11 cellular contexts compared by ENCODE assay signal in the genomic region with DNA sequence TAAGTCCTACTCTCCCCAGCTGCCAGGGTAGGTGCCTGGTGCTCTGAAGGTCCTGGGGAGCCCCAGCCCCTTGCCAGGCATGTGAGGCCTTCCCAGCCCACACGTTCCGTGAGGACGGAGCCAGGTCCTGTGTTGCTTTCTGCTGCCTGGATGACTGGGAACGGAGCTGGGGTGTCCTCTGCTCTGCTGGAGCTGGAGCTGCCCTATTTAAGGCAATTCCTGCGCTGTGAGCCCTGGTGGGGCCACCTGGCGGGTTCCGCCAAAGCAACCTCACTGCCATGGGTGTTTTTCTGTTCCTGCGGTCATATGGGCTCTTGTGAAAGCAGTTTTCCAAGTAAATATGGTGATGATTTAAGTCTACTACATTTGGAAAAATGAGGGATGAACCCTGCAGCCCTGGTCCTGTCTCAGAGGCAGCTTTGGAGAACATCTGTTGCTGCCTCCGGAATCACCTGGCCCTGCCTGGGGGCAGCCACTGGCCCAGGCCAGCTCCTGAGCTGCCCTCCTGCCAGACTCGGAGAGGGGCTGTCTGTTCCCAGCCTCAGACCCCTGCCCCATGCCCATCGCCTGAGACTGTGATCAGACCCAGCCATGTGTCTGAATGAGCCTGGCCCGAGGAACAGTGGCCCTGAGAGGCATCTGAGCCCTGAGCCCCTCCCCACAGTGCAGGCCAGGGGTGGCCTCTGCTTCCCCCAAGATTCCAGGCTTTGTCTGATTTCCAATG. TPM values are rescaled to one million over a fixed set of nuclear protein-coding genes. Genes with fewer than 3 reads are reported as not detected.
DNase-seq lines count a peak whose midpoint lies in the region; TF ChIP-seq lines count a peak whose summit lies in the region.
"Had no signal": no experiment of that assay in that cellular context is flagged by ENCODE, and none has a peak within 500 bp of the region (broad histone marks: within the 10 kb centered on the region; RNA-seq: fewer than 3 reads in every experiment).

No MANE protein-coding gene starts in this region.

- no peaks in the 10 kb centered on the region for H3K4me1 Mint-ChIP-seq in glutamatergic neuron (ENCODE audit: low read depth, unreplicated experiment)

- H3K27ac Mint-ChIP-seq in glutamatergic neuron (ENCODE audit: unreplicated experiment): no peak overlapping the region

- H3K9me3 ChIP-seq in NT2/D1 (ENCODE audit: insufficient read depth, low read length): no peaks in the 10 kb centered on the region
- no peaks in the 10 kb centered on the region for H3K9me3 ChIP-seq in skeletal muscle satellite cell (replicated peaks; ENCODE audit: low read length)

- peaks cover 5% of the 10 kb centered on the region for H3K9me3 Mint-ChIP-seq in glutamatergic neuron (ENCODE audit: unreplicated experiment)

- no peaks in the 10 kb centered on the region for H3K27me3 ChIP-seq in GM06990 (replicated peaks; ENCODE audit: control insufficient read depth, insufficient read depth, low read length)
- H3K27me3 ChIP-seq in NT2/D1 (ENCODE audit: insufficient read depth, insufficient read length): peaks cover 25% of the 10 kb centered on the region
- H3K27me3 ChIP-seq in skeletal muscle satellite cell (ENCODE audit: control insufficient read depth, insufficient read depth, low read length): peaks cover 13% of the 10 kb centered on the region

- no peak overlapping the region for H3K4me3 Mint-ChIP-seq in glutamatergic neuron (ENCODE audit: unreplicated experiment)

- H3K4me3 ChIP-seq in GM06990 (replicated peaks; ENCODE audit: low read depth, low read length) (no peak overlapping the region), NT2/D1 (ENCODE audit: insufficient read length, low read depth) (peak overlapping the region; percentile 9), skeletal muscle satellite cell (ENCODE audit: low read length) (no peak overlapping the region)

- no peaks in the 10 kb centered on the region for H3K36me3 Mint-ChIP-seq in glutamatergic neuron (ENCODE audit: unreplicated experiment)

- H3K36me3 ChIP-seq in GM06990 (ENCODE audit: control insufficient read depth, insufficient read depth, low read length) (no peaks in the 10 kb centered on the region), NT2/D1 (ENCODE audit: insufficient read depth, insufficient read length, low read length) (no peaks in the 10 kb centered on the region), skeletal muscle satellite cell (ENCODE audit: insufficient read depth, low read length) (no peaks in the 10 kb centered on the region)

- H3K9ac ChIP-seq in NT2/D1 (ENCODE audit: insufficient read length, low read depth) (peak overlapping the region; percentile 87), skeletal muscle satellite cell (ENCODE audit: low read depth, low read length) (peak overlapping the region; percentile 65)

- H3K4me1 ChIP-seq in NT2/D1 (ENCODE audit: insufficient read depth, insufficient read length) (peaks cover 43% of the 10 kb centered on the region), skeletal muscle satellite cell (ENCODE audit: control insufficient read depth, insufficient read depth, low read length) (peaks cover 69% of the 10 kb centered on the region)

- peaks cover 18% of the 10 kb centered on the region for H3K27me3 Mint-ChIP-seq in glutamatergic neuron (ENCODE audit: unreplicated experiment)

- peak overlapping the region; percentile 71 for H3K4me2 ChIP-seq in skeletal muscle satellite cell (ENCODE audit: low read length)

- peak; percentile 3 for DNase-seq in GM06990 (ENCODE audit: extremely low read depth, insufficient read length)
- no peak for DNase-seq in NT2/D1 (ENCODE audit: low read depth, low spot score)
- DNase-seq in glutamatergic neuron: peak; percentile 14
- no peak for DNase-seq in GM03348 (ENCODE audit: low spot score)
- DNase-seq in SIG-M5 (lab: John Stamatoyannopoulos, UW): no peak
- DNase-seq in DMS 273 (lab: John Stamatoyannopoulos, UW; ENCODE audit: unreplicated experiment): no peak
- no peak for DNase-seq in NCI-H146 treated with DMSO at 0.1 percent for 48 hours (lab: John Stamatoyannopoulos, UW; ENCODE audit: unreplicated experiment)
- DNase-seq: amniotic stem cell; effector CD8-positive, alpha-beta T cell; NCI-H1092 treated with DMSO at 0.1 percent for 48 hours had no signal

- TF ChIP-seq CTCF in GM06990 (IDR thresholded peaks at IDR 0.05; ENCODE audit: insufficient read depth, low read length, poor library complexity, severe bottlenecking): no peak
- no peak for TF ChIP-seq CTCF in glutamatergic neuron (IDR thresholded peaks at IDR 0.05; ENCODE audit: partially characterized antibody, unreplicated experiment)

RNA-seq across cellular contexts. Expression of gene FGFRL1, which starts 33.2 kb away (rescaled TPM):
- total RNA-seq in glutamatergic neuron (ENCODE audit: unreplicated experiment): 20.9 TPM
- 14.2 and 19.9 TPM in 2 replicates for total RNA-seq in skeletal muscle satellite cell (2012; rRNA removed)

RNA-seq across cellular contexts. Expression of gene SLC26A1, which starts 51.4 kb away (rescaled TPM):
- total RNA-seq in glutamatergic neuron (ENCODE audit: unreplicated experiment): 0.54 TPM
- total RNA-seq in skeletal muscle satellite cell (2012; rRNA removed): under 0.01 and 0.22 TPM in 2 replicates

RNA-seq across cellular contexts. Expression of gene IDUA, which starts 57.8 kb away (rescaled TPM):
- 20.3 TPM for total RNA-seq in glutamatergic neuron (ENCODE audit: unreplicated experiment)
- 11.7 and 15.5 TPM in 2 replicates for total RNA-seq in skeletal muscle satellite cell (2012; rRNA removed)

Comparison
In these comparisons a context has a peak if more than half of its experiments do, and no peak if none do; other contexts are left out.
1. DNase-seq: peak in GM06990 (single experiment) and glutamatergic neuron (single experiment); none in NT2/D1 (single experiment), GM03348 (single experiment), SIG-M5 (single experiment), DMS 273 (single experiment) and NCI-H146 treated with DMSO at 0.1 percent for 48 hours (single experiment).